Comparison of ENCODE assay signal across 17 cellular contexts in the genomic region with DNA sequence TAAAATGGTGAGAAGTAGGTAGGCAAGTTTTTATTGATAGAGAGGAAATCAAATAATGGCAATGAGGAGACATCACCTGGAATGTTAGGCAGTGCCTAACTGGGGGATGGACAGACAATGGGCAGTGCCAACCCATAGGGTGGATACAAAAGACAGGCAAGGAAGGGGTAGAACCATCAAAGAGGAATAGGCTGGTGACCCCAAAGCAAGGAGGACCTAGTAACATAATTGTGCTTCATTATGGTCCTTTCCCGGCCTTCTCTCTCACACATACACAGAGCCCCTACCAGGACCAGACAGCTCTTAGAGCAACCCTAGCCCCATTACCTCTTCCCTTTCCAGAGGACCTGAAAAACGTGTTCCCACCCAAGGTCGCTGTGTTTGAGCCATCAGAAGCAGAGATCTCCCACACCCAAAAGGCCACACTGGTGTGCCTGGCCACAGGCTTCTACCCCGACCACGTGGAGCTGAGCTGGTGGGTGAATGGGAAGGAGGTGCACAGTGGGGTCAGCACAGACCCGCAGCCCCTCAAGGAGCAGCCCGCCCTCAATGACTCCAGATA. TPM values are rescaled to one million over a fixed set of nuclear protein-coding genes. Genes with fewer than 3 reads are reported as not detected.
DNase-seq lines count a peak whose midpoint lies in the region; ATAC-seq, FAIRE-seq and TF ChIP-seq lines count a peak whose summit lies in the region.
"Had no signal": no experiment of that assay in that cellular context is flagged by ENCODE, and none has a peak within 500 bp of the region (broad histone marks: within the 10 kb centered on the region; RNA-seq: fewer than 3 reads in every experiment).

No MANE protein-coding gene starts in this region.

- POLR2A ChIA-PET in CD8-positive, alpha-beta memory T cell (lab: Charles Lee): interaction anchor here (8.9 to 19.9 kb wide), 2 partner anchors 9 to 14 kb away, joined by 392 to 1213 read pairs; no protein-coding TSS in a partner anchor
- POLR2A ChIA-PET in activated naive CD8-positive, alpha-beta T cell treated with anti-CD3 and anti-CD28 coated beads, Interleukin-2, amount 10 ng/mL, durations not matched to agents 7 days and 5 days (lab: Charles Lee): interaction anchor here (0.5 to 21.1 kb wide), 4 partner anchors 9 to 386 kb away, joined by 3 to 1271 read pairs (median 244); no protein-coding TSS in a partner anchor
- POLR2A ChIA-PET in naive thymus-derived CD8-positive, alpha-beta T cell (lab: Charles Lee): interaction anchor here (1.1 to 22.1 kb wide), 6 partner anchors 11 to 492 kb away, joined by 3 to 3070 read pairs (median 30); no protein-coding TSS in a partner anchor

- peaks cover 52% of the 10 kb centered on the region for H3K36me3 ChIP-seq in CD8-positive, alpha-beta memory T cell (ENCODE audit: insufficient read depth, low read length)
- H3K36me3 ChIP-seq in Peyer's patch (no peaks in the 10 kb centered on the region), Karpas-422 (ENCODE audit: insufficient read depth, low read length) (no peaks in the 10 kb centered on the region), kidney (ENCODE audit: control insufficient read depth in 1 of 2, insufficient read depth in 2 of 2, low read length in 2 of 2) (no peaks in the 10 kb centered on the region), upper lobe of right lung (no peaks in the 10 kb centered on the region)
- H3K36me3 ChIP-seq: suprapubic skin had no signal

- no peak for TF ChIP-seq POLR2A in Peyer's patch (IDR thresholded peaks at IDR 0.05)

- H3K4me1 ChIP-seq in CD8-positive, alpha-beta memory T cell (ENCODE audit: insufficient read depth, low read length): peaks cover 72% of the 10 kb centered on the region
- H3K4me1 ChIP-seq in Peyer's patch: peaks cover 0 to 17% (median 9%) of the 10 kb centered on the region in 4 donors
- no peaks in the 10 kb centered on the region for H3K4me1 ChIP-seq in Karpas-422 (ENCODE audit: low read length)
- H3K4me1 ChIP-seq in kidney (ENCODE audit: control insufficient read depth in 1 of 2, insufficient read depth in 1 of 2, low read depth in 1 of 2, low read length in 2 of 2): peaks cover 0 to 6% of the 10 kb centered on the region in 2 donors
- H3K4me1 ChIP-seq in upper lobe of right lung: peaks cover 15% of the 10 kb centered on the region

- no peaks in the 10 kb centered on the region for H3K9me3 ChIP-seq in CD8-positive, alpha-beta memory T cell (ENCODE audit: low read length)
- H3K9me3 ChIP-seq in Peyer's patch: no peaks in the 10 kb centered on the region
- H3K9me3 ChIP-seq in Karpas-422 (ENCODE audit: low read length): no peaks in the 10 kb centered on the region
- no peaks in the 10 kb centered on the region for H3K9me3 ChIP-seq in kidney (ENCODE audit: control insufficient read depth in 1 of 2, low read length in 2 of 2)
- no peaks in the 10 kb centered on the region for H3K9me3 ChIP-seq in upper lobe of right lung
- H3K9me3 ChIP-seq: suprapubic skin had no signal

- H3K4me2 ChIP-seq in Karpas-422 (ENCODE audit: low read depth, low read length, poor library complexity, severe bottlenecking): no peak overlapping the region

- H3K4me3 ChIP-seq in CD8-positive, alpha-beta memory T cell (ENCODE audit: low read length): peak overlapping the region; percentile 79
- H3K4me3 ChIP-seq in Peyer's patch (no peak overlapping the region), Karpas-422 (ENCODE audit: low read length) (no peak overlapping the region), kidney (ENCODE audit: low read length in 2 of 2) (no peak overlapping the region), upper lobe of right lung (no peak overlapping the region)
- H3K4me3 ChIP-seq: suprapubic skin had no signal

- H3K9ac ChIP-seq in Karpas-422 (ENCODE audit: low read length) (no peak overlapping the region), kidney (ENCODE audit: low read length in 2 of 2) (no peak overlapping the region)

- H3K9me2 ChIP-seq in Karpas-422 (replicated peaks; ENCODE audit: insufficient read depth, low read length): no peaks in the 10 kb centered on the region

- H3K27me3 ChIP-seq in CD8-positive, alpha-beta memory T cell (ENCODE audit: insufficient read depth, low read length, poor library complexity, severe bottlenecking): no peaks in the 10 kb centered on the region
- H3K27me3 ChIP-seq in Peyer's patch: peaks cover 0 to 19% of the 10 kb centered on the region in 2 donors
- no peaks in the 10 kb centered on the region for H3K27me3 ChIP-seq in Karpas-422 (ENCODE audit: low read length)
- H3K27me3 ChIP-seq in upper lobe of right lung: peaks cover 38% of the 10 kb centered on the region

- no peaks in the 10 kb centered on the region for H4K20me1 ChIP-seq in Karpas-422 (ENCODE audit: insufficient read depth, low read depth, low read length)

- H3K36me3 Mint-ChIP-seq in CD8-positive, alpha-beta memory T cell: peaks cover 49 to 92% (median 58%) of the 10 kb centered on the region in 3 donors
- H3K36me3 Mint-ChIP-seq in activated naive CD8-positive, alpha-beta T cell treated with anti-CD3 and anti-CD28 coated beads, Interleukin-2, amount 10 ng/mL, durations not matched to agents 7 days and 5 days: peaks cover 73% of the 10 kb centered on the region
- peaks cover 52 to 82% (median 77%) of the 10 kb centered on the region in 3 donors for H3K36me3 Mint-ChIP-seq in naive thymus-derived CD8-positive, alpha-beta T cell

- TF ChIP-seq CTCF in Peyer's patch (IDR thresholded peaks at IDR 0.05) (no peak), kidney (IDR thresholded peaks at IDR 0.05; ENCODE audit: borderline replicate concordance, extremely low read depth, insufficient read depth) (no peak), upper lobe of right lung (IDR thresholded peaks at IDR 0.05) (no peak)

- peaks cover 0 to 16% of the 10 kb centered on the region in 2 donors for H3K27me3 Mint-ChIP-seq in CD8-positive, alpha-beta memory T cell
- no peaks in the 10 kb centered on the region for H3K27me3 Mint-ChIP-seq in activated naive CD8-positive, alpha-beta T cell treated with anti-CD3 and anti-CD28 coated beads, Interleukin-2, amount 10 ng/mL, durations not matched to agents 7 days and 5 days
- no peaks in the 10 kb centered on the region for H3K27me3 Mint-ChIP-seq in naive thymus-derived CD8-positive, alpha-beta T cell

- H3K27ac ChIP-seq in CD8-positive, alpha-beta memory T cell (ENCODE audit: low read depth, low read length): peak overlapping the region; percentile 95
- peak overlapping the region; percentile 74 to 97 (median 87) for H3K27ac ChIP-seq in Peyer's patch
- H3K27ac ChIP-seq in Karpas-422 (ENCODE audit: low read length): no peak overlapping the region
- H3K27ac ChIP-seq in kidney (ENCODE audit: low read depth in 2 of 2, low read length in 2 of 2): no peak overlapping the region
- H3K27ac ChIP-seq in upper lobe of right lung: no peak overlapping the region
- H3K27ac ChIP-seq: suprapubic skin had no signal

- H3K79me2 ChIP-seq in Karpas-422 (ENCODE audit: low read length): no peaks in the 10 kb centered on the region

- H3K4me3 Mint-ChIP-seq in CD8-positive, alpha-beta memory T cell: peak overlapping the region; percentile 92 to 100 (median 100)
- peak overlapping the region; percentile 94 for H3K4me3 Mint-ChIP-seq in activated naive CD8-positive, alpha-beta T cell treated with anti-CD3 and anti-CD28 coated beads, Interleukin-2, amount 10 ng/mL, durations not matched to agents 7 days and 5 days
- peak overlapping the region; percentile 87 to 100 (median 98) for H3K4me3 Mint-ChIP-seq in naive thymus-derived CD8-positive, alpha-beta T cell
- H3K4me3 Mint-ChIP-seq: nephron progenitor cell had no signal

- ATAC-seq in activated naive CD8-positive, alpha-beta T cell treated with anti-CD3 and anti-CD28 coated beads, Interleukin-2, amount 10 ng/mL, durations not matched to agents 7 days and 5 days (ENCODE audit: low read depth): no peak
- no peak for ATAC-seq in naive thymus-derived CD8-positive, alpha-beta T cell
- ATAC-seq in upper lobe of right lung: no peak

- peaks cover 0 to 5% (median 0%) of the 10 kb centered on the region in 5 donors for H3K9me3 Mint-ChIP-seq in CD8-positive, alpha-beta memory T cell
- H3K9me3 Mint-ChIP-seq in activated naive CD8-positive, alpha-beta T cell treated with anti-CD3 and anti-CD28 coated beads, Interleukin-2, amount 10 ng/mL, durations not matched to agents 7 days and 5 days: no peaks in the 10 kb centered on the region
- peaks cover 0 to 4% (median 0%) of the 10 kb centered on the region in 9 donors for H3K9me3 Mint-ChIP-seq in naive thymus-derived CD8-positive, alpha-beta T cell
- H3K9me3 Mint-ChIP-seq: nephron progenitor cell had no signal

- no peak for DNase-seq in CD8-positive, alpha-beta memory T cell
- DNase-seq in Peyer's patch (no peak), Karpas-422 (no peak), kidney (no peak), epidermal melanocyte (ENCODE audit: insufficient read length, low spot score) (no peak), upper lobe of right lung (no peak)
- no peak for DNase-seq in activated naive CD8-positive, alpha-beta T cell treated with anti-CD3 and anti-CD28 coated beads, Interleukin-2, amount 10 ng/mL, durations not matched to agents 7 days and 5 days
- DNase-seq in naive thymus-derived CD8-positive, alpha-beta T cell: peak in 1 of 10 donors; percentile 5
- DNase-seq: AML-193; DMS153; effector CD8-positive, alpha-beta T cell; NCI-H1105 treated with DMSO at 0.1 percent for 48 hours; nephron progenitor cell; SHP77 treated with DMSO at 0.1 percent for 48 hours; T-helper 9 cell had no signal

- no peak overlapping the region for H2AFZ ChIP-seq in Karpas-422 (ENCODE audit: low read length)

- H3K27ac Mint-ChIP-seq in CD8-positive, alpha-beta memory T cell: peak overlapping the region; percentile 94 to 100 (median 100)
- peak overlapping the region; percentile 99 for H3K27ac Mint-ChIP-seq in activated naive CD8-positive, alpha-beta T cell treated with anti-CD3 and anti-CD28 coated beads, Interleukin-2, amount 10 ng/mL, durations not matched to agents 7 days and 5 days
- peak overlapping the region; percentile 94 to 100 (median 100) for H3K27ac Mint-ChIP-seq in naive thymus-derived CD8-positive, alpha-beta T cell
- H3K27ac Mint-ChIP-seq: nephron progenitor cell had no signal

- intact Hi-C loops in kidney (cut with DNase I) (no loop called here), upper lobe of right lung (cut with DNase I) (no loop called here)

- CTCF ChIA-PET in CD8-positive, alpha-beta memory T cell (lab: Charles Lee): interaction anchor here (15.2 to 21.1 kb wide), 2 partner anchors 8 to 9 kb away, joined by 508 read pairs; no protein-coding TSS in a partner anchor

- H3K4me1 Mint-ChIP-seq in CD8-positive, alpha-beta memory T cell: peaks cover 71 to 75% (median 73%) of the 10 kb centered on the region in 3 donors
- peaks cover 72% of the 10 kb centered on the region for H3K4me1 Mint-ChIP-seq in activated naive CD8-positive, alpha-beta T cell treated with anti-CD3 and anti-CD28 coated beads, Interleukin-2, amount 10 ng/mL, durations not matched to agents 7 days and 5 days
- H3K4me1 Mint-ChIP-seq in naive thymus-derived CD8-positive, alpha-beta T cell: peaks cover 63 to 90% (median 76%) of the 10 kb centered on the region in 4 donors

- no peak for FAIRE-seq in kidney (lab: Jason Lieb, UNC)

RNA-seq across cellular contexts. Expression of a gene that starts 30.0 kb away (rescaled TPM):
- total RNA-seq in CD8-positive, alpha-beta memory T cell: not detected
- not detected for polyA plus RNA-seq in CD8-positive, alpha-beta memory T cell
- total RNA-seq in Peyer's patch: 100 to 1,000 TPM in 3 of 4 donors, 10 to 100 TPM in 1; 29.7 to 243 (median 208) TPM
- total RNA-seq in activated naive CD8-positive, alpha-beta T cell treated with anti-CD3 and anti-CD28 coated beads, Interleukin-2, amount 10 ng/mL, durations not matched to agents 7 days and 5 days: not detected
- total RNA-seq in naive thymus-derived CD8-positive, alpha-beta T cell: not detected
- not detected for polyA plus RNA-seq in naive thymus-derived CD8-positive, alpha-beta T cell
- total RNA-seq in Karpas-422 (2014; rRNA removed; shearing (Covaris generic); ENCODE audit: low replicate concordance): not detected in 2 replicates
- total RNA-seq in kidney: not detected
- not detected for polyA plus RNA-seq in kidney (ENCODE audit: insufficient read depth, low read depth, low replicate concordance)
- not detected for total RNA-seq in upper lobe of right lung
- total RNA-seq: liver, suprapubic skin had no signal

RNA-seq across cellular contexts. Expression of a gene that starts 51.5 kb away (rescaled TPM):
- not detected for total RNA-seq in CD8-positive, alpha-beta memory T cell
- not detected for polyA plus RNA-seq in CD8-positive, alpha-beta memory T cell
- total RNA-seq in Peyer's patch: not detected
- not detected for total RNA-seq in activated naive CD8-positive, alpha-beta T cell treated with anti-CD3 and anti-CD28 coated beads, Interleukin-2, amount 10 ng/mL, durations not matched to agents 7 days and 5 days
- total RNA-seq in naive thymus-derived CD8-positive, alpha-beta T cell: not detected
- not detected for polyA plus RNA-seq in naive thymus-derived CD8-positive, alpha-beta T cell
- total RNA-seq in Karpas-422 (2014; rRNA removed; shearing (Covaris generic); ENCODE audit: low replicate concordance): not detected in 2 replicates
- not detected for total RNA-seq in kidney
- polyA plus RNA-seq in kidney (ENCODE audit: insufficient read depth, low read depth, low replicate concordance): not detected
- total RNA-seq in upper lobe of right lung: not detected
- total RNA-seq: liver, suprapubic skin had no signal
- polyA plus RNA-seq: liver had no signal

RNA-seq across cellular contexts. Expression of a gene that starts 54.1 kb away (rescaled TPM):
- 1 to 10 TPM; 6.0 to 8.1 TPM for total RNA-seq in CD8-positive, alpha-beta memory T cell
- polyA plus RNA-seq in CD8-positive, alpha-beta memory T cell: 13.7 TPM
- total RNA-seq in Peyer's patch: 10 to 100 TPM in 1 of 4 donors, 1 to 10 TPM in 2, under 1 TPM in 1; 0.53 to 19.0 (median 5.5) TPM
- total RNA-seq in activated naive CD8-positive, alpha-beta T cell treated with anti-CD3 and anti-CD28 coated beads, Interleukin-2, amount 10 ng/mL, durations not matched to agents 7 days and 5 days: 10 to 100 TPM; 20.1 to 25.2 TPM
- 10 to 100 TPM; 48.6 to 57.4 TPM for total RNA-seq in naive thymus-derived CD8-positive, alpha-beta T cell
- polyA plus RNA-seq in naive thymus-derived CD8-positive, alpha-beta T cell: 10 to 100 TPM; 10.2 to 23.3 (median 10.2) TPM
- not detected in 2 replicates for total RNA-seq in Karpas-422 (2014; rRNA removed; shearing (Covaris generic); ENCODE audit: low replicate concordance)
- total RNA-seq in kidney: 17.4 TPM
- 10.4 TPM for polyA plus RNA-seq in kidney (ENCODE audit: insufficient read depth, low read depth, low replicate concordance)
- total RNA-seq in upper lobe of right lung: 12.8 TPM

Comparison
In these comparisons a context has a peak if more than half of its experiments do, and no peak if none do; other contexts are left out.
1. H3K27ac ChIP-seq: peak in CD8-positive, alpha-beta memory T cell (single experiment) and Peyer's patch (4 of 4); none in Karpas-422 (single experiment), kidney (0 of 2) and upper lobe of right lung (single experiment).
2. RNA of a gene that starts 30.0 kb away (total RNA-seq): 29.7 to 243 TPM in Peyer's patch; not detected in upper lobe of right lung (single experiment), not detected in kidney (single experiment), not detected in CD8-positive, alpha-beta memory T cell, not detected in activated naive CD8-positive, alpha-beta T cell treated with anti-CD3 and anti-CD28 coated beads, Interleukin-2, amount 10 ng/mL, durations not matched to agents 7 days and 5 days, not detected in naive thymus-derived CD8-positive, alpha-beta T cell and not detected in Karpas-422; every median in the first group is over 10 times any median in the second.
3. Peak in every context shown above with its lines, with median percentiles within 50 percentile points of each other: H3K27ac Mint-ChIP-seq and H3K4me3 Mint-ChIP-seq.